ENCODE assay signal across 8 cellular contexts in the genomic region with DNA sequence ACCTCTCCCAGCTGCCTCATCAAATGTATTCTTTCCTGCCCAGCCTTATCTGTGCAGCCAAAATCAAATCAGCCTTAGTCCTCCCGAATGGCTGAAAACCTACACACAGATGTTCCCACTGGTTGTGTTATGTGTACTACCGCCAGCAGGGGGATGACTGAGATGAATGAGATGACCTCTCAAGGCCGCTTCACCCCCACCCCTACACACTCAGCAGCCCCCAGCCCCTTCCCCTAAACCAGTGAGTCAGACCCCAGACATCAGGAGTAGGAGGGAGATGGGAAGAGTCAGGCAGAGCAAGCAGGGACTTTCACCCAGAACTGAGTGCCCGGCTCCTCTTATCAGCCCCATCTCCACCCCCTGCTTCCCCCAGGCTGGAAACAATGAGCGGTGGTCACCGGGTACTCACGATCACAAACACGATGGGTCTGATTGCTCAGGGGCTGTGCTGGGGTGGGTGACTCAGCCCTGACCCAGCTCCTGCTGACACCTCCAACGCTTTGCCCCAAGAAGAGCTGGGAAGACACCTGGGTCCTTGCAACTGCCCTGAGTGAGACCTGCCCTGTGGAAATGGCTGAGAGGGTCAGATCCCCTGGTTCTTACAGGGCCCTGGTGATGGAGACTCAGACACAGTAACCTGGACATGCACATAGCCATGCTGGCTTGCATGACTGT. TPM values are rescaled to one million over a fixed set of nuclear protein-coding genes. Genes with fewer than 3 reads are reported as not detected.
DNase-seq lines count a peak whose midpoint lies in the region; ATAC-seq and TF ChIP-seq lines count a peak whose summit lies in the region.

No MANE protein-coding gene starts in this region.

- ATAC-seq in omental fat pad (ENCODE audit: low FRiP score) (peak; percentile 34), HG02840 (IDR thresholded peaks at IDR 0.05; ENCODE audit: low FRiP score, unreplicated experiment) (no peak)

- H3K27ac Mint-ChIP-seq in chondrocyte (ENCODE audit: unreplicated experiment), result no peak overlapping the region

- peaks cover 4% of the 10 kb centered on the region for H3K27me3 Mint-ChIP-seq in chondrocyte (ENCODE audit: low read depth)

- peaks cover 4% of the 10 kb centered on the region for H3K4me1 Mint-ChIP-seq in chondrocyte (ENCODE audit: low read depth)

- H3K9me3 Mint-ChIP-seq in chondrocyte (ENCODE audit: low read depth), result no peaks in the 10 kb centered on the region

- H3K36me3 Mint-ChIP-seq in chondrocyte (ENCODE audit: low read depth), result no peaks in the 10 kb centered on the region

- TF ChIP-seq CTCF in chondrocyte (IDR thresholded peaks at IDR 0.05) (peak; percentile 68), omental fat pad (IDR thresholded peaks at IDR 0.05) (no peak)

- DNase-seq in NOMO-1 (lab: John Stamatoyannopoulos, UW; ENCODE audit: unreplicated experiment in 2 of 2), result peak; percentile 12 to 18
- DNase-seq in NOMO-1 treated with dmso at 0.1 percent for 144 hours (lab: John Stamatoyannopoulos, UW; ENCODE audit: unreplicated experiment), result no peak
- peak; percentile 38 for DNase-seq in T-helper 22 cell (ENCODE audit: low read depth)
- no peak for DNase-seq in chondrocyte (ENCODE audit: low spot score)
- no peak for DNase-seq in omental fat pad (ENCODE audit: low spot score)
- no peak for DNase-seq in NCI-H187 treated with DMSO at 0.1 percent for 48 hours (lab: John Stamatoyannopoulos, UW)
- DNase-seq in foreskin melanocyte, result no peak

- no peak overlapping the region for H3K4me3 Mint-ChIP-seq in chondrocyte (ENCODE audit: unreplicated experiment)

RNA-seq across cellular contexts. Expression of a gene that starts 6.6 kb away (rescaled TPM):
- total RNA-seq in chondrocyte (not detected in 3 replicates), omental fat pad (under 1 TPM; 0.16 to 0.56 (median 0.31) TPM)

RNA-seq across cellular contexts. Expression of a gene that starts 47.2 kb away (rescaled TPM):
- total RNA-seq in chondrocyte (0.49 to 1.3 TPM in 2 of 3 replicates, not detected in the other), omental fat pad (100 to 1,000 TPM in 2 of 4 donors, 10 to 100 TPM in 2; 65.1 to 119 (median 86.3) TPM)

Comparison
In these comparisons a context has a peak if more than half of its experiments do, and no peak if none do; other contexts are left out.
1. DNase-seq: peak in NOMO-1 (2 of 2) and T-helper 22 cell (single experiment); none in NOMO-1 treated with dmso at 0.1 percent for 144 hours (single experiment), chondrocyte (single experiment), omental fat pad (single experiment), NCI-H187 treated with DMSO at 0.1 percent for 48 hours (single experiment) and foreskin melanocyte (single experiment).
2. RNA of a gene that starts 47.2 kb away (total RNA-seq): 65.1 to 119 TPM in omental fat pad; 0.49 to 1.3 TPM in chondrocyte; every median in the first group is over 10 times any median in the second.